In the genomic region with DNA sequence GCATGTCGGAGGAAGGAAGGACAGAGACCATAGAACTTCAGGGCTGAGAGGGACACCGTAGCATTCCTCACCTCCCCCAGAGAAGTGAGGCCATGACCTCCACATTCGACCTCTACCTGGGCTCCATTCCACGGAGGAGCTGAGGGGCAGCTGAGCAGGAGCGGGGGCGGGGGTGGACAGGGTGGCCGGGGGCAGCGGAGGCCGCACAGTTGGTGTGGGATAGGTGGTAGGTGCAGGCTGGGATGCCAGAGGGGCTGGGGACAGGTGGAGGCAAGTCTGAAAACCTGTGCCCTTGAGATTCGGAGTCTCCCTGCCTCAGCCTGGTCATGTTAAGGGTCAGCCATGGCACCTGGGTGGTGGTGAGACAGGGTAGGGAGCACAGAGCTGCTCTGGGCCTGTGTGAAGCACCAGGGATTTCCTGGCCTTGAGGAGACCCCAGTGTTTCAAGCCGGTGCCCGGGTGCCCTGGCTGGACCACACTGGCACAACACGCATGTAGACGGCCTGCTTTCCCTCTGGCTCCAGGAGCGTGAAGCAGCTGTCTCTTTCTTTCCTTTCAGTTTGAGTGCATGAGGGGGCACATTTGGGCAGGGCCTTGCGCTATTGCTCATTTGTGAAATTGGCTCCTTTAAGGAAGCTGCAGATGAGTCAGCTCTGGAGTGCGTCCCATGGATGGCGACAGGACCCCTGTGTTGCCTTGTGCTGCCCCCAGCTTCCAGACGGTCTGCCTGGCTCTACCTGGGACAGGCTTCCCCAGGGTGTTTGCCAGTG, we compare ENCODE assay signal across 8 cellular contexts. TPM values are rescaled to one million over a fixed set of nuclear protein-coding genes. Genes with fewer than 3 reads are reported as not detected.
DNase-seq lines count a peak whose midpoint lies in the region; ATAC-seq and TF ChIP-seq lines count a peak whose summit lies in the region.

No MANE protein-coding gene starts in this region.

- H3K27me3 ChIP-seq in duodenal mucosa (ENCODE audit: control insufficient read depth in 1 of 2, insufficient read depth in 2 of 2, low read length in 2 of 2): no peaks in the 10 kb centered on the region
- no peaks in the 10 kb centered on the region for H3K27me3 ChIP-seq in muscle layer of duodenum (ENCODE audit: low read depth, low read length)
- no peaks in the 10 kb centered on the region for H3K27me3 ChIP-seq in aorta (ENCODE audit: control insufficient read depth in 1 of 2, insufficient read depth in 2 of 2, low read length in 1 of 2)
- H3K27me3 ChIP-seq in prostate gland (replicated peaks; ENCODE audit: insufficient read depth): no peaks in the 10 kb centered on the region

- TF ChIP-seq POLR2A in prostate gland (IDR thresholded peaks at IDR 0.05): no peak

- H3K9ac ChIP-seq in duodenal mucosa (ENCODE audit: low read depth in 1 of 2, low read length in 2 of 2): no peak overlapping the region

- TF ChIP-seq CTCF in prostate gland (IDR thresholded peaks at IDR 0.05): no peak

- H3K4me1 ChIP-seq in duodenal mucosa (ENCODE audit: control insufficient read depth in 1 of 2, insufficient read depth in 2 of 2, low read length in 2 of 2) (peaks cover 51 to 59% of the 10 kb centered on the region in 2 donors), muscle layer of duodenum (ENCODE audit: control insufficient read depth in 1 of 2, insufficient read depth in 2 of 2, low read length in 2 of 2) (peaks cover 40 to 58% of the 10 kb centered on the region in 2 donors), aorta (ENCODE audit: control insufficient read depth in 1 of 2, insufficient read depth in 2 of 2, low read length in 2 of 2) (peaks cover 0 to 2% of the 10 kb centered on the region in 2 donors), prostate gland (replicated peaks) (peaks cover 10% of the 10 kb centered on the region)

- peaks cover 13 to 14% of the 10 kb centered on the region in 2 donors for H3K9me3 ChIP-seq in duodenal mucosa (ENCODE audit: control insufficient read depth in 1 of 2, low read length in 2 of 2)
- peaks cover 8 to 10% of the 10 kb centered on the region in 2 donors for H3K9me3 ChIP-seq in muscle layer of duodenum (ENCODE audit: control insufficient read depth in 1 of 2, low read length in 2 of 2)
- peaks cover 2% of the 10 kb centered on the region for H3K9me3 ChIP-seq in aorta (ENCODE audit: control insufficient read depth, low read length)
- no peaks in the 10 kb centered on the region for H3K9me3 ChIP-seq in prostate gland

- peak; percentile 18 for ATAC-seq in Right ventricle myocardium inferior
- no peak for ATAC-seq in Right ventricle myocardium superior (ENCODE audit: poor library complexity)
- peak; percentile 34 for ATAC-seq in aorta (ENCODE audit: low FRiP score)

- peak overlapping the region; percentile 46 for H3K27ac ChIP-seq in duodenal mucosa (ENCODE audit: low read depth, low read length)
- peak overlapping the region; percentile 21 for H3K27ac ChIP-seq in muscle layer of duodenum (ENCODE audit: low read length)
- H3K27ac ChIP-seq in aorta (ENCODE audit: low read depth in 1 of 2, low read length in 2 of 2): peak overlapping the region in 1 of 2 donors; percentile 47
- no peak overlapping the region for H3K27ac ChIP-seq in prostate gland

- no peak overlapping the region for H3K4me3 ChIP-seq in duodenal mucosa (ENCODE audit: low read depth in 1 of 2, low read length in 2 of 2)
- H3K4me3 ChIP-seq in muscle layer of duodenum (ENCODE audit: low read depth in 1 of 2, low read length in 2 of 2): peak overlapping the region in 1 of 2 donors; percentile 30
- no peak overlapping the region for H3K4me3 ChIP-seq in aorta (ENCODE audit: low read length in 2 of 2)
- H3K4me3 ChIP-seq in prostate gland: no peak overlapping the region

- DNase-seq in Right ventricle myocardium inferior (ENCODE audit: missing footprints): no peak
- no peak for DNase-seq in Right ventricle myocardium superior
- peak; percentile 77 to 82 for DNase-seq in aorta
- no peak for DNase-seq in NOMO-1 (lab: John Stamatoyannopoulos, UW; ENCODE audit: unreplicated experiment in 2 of 2)
- DNase-seq in NCI-H2029 (lab: John Stamatoyannopoulos, UW): no peak
- DNase-seq in prostate gland (ENCODE audit: low spot score): no peak

- intact Hi-C loops in Right ventricle myocardium inferior (cut with DNase I) (no loop called here), Right ventricle myocardium superior (cut with DNase I) (no loop called here), aorta (cut with DNase I) (no loop called here), prostate gland (cut with DNase I) (no loop called here)

- 44 to 45% methylated on average over 19 of the region's 19 CpGs for WGBS in aorta, 2 donors
- 51% methylated on average over 19 of the region's 19 CpGs for WGBS in prostate gland

- H3K36me3 ChIP-seq in duodenal mucosa (ENCODE audit: control insufficient read depth in 1 of 2, insufficient read depth in 2 of 2, low read length in 2 of 2) (peaks cover 31 to 34% of the 10 kb centered on the region in 2 donors), muscle layer of duodenum (ENCODE audit: control insufficient read depth in 1 of 2, insufficient read depth in 2 of 2, low read length in 2 of 2) (peaks cover 24 to 27% of the 10 kb centered on the region in 2 donors), aorta (ENCODE audit: control insufficient read depth in 1 of 2, insufficient read depth in 2 of 2, low read length in 1 of 2) (peaks cover 0 to 8% of the 10 kb centered on the region in 2 donors), prostate gland (peaks cover 0 to 14% of the 10 kb centered on the region in 2 donors)

RNA-seq across cellular contexts. Expression of gene TSSK6, which starts 51.8 kb away (rescaled TPM):
- total RNA-seq in Right ventricle myocardium inferior (0.32 TPM), Right ventricle myocardium superior (0.67 TPM), aorta (1 to 10 TPM in 1 of 2 donors, under 1 TPM in 1; 0.84 to 1.2 TPM), prostate gland (10 to 100 TPM in 1 of 2 donors, 1 to 10 TPM in 1; 7.3 to 22.3 TPM)
- 1 to 10 TPM in 1 of 2 donors, under 1 TPM in 1; 0.50 to 1.3 TPM for polyA plus RNA-seq in aorta

RNA-seq across cellular contexts. Expression of gene NDUFA13, which starts 52.5 kb away (rescaled TPM):
- total RNA-seq in Right ventricle myocardium inferior: 1,344 TPM
- 1,367 TPM for total RNA-seq in Right ventricle myocardium superior
- 100 to 1,000 TPM; 183 to 208 TPM for total RNA-seq in aorta
- polyA plus RNA-seq in aorta: 100 to 1,000 TPM; 249 to 307 TPM
- total RNA-seq in prostate gland: 10 to 100 TPM; 46.0 to 57.4 TPM

RNA-seq across cellular contexts. Expression of gene GATAD2A, which starts 58.1 kb away (rescaled TPM):
- total RNA-seq in Right ventricle myocardium inferior: 25.9 TPM
- total RNA-seq in Right ventricle myocardium superior: 24.3 TPM
- 10 to 100 TPM; 78.6 to 86.7 TPM for total RNA-seq in aorta
- polyA plus RNA-seq in aorta: 10 to 100 TPM; 17.9 to 22.7 TPM
- total RNA-seq in prostate gland: 100 to 1,000 TPM in 1 of 2 donors, 10 to 100 TPM in 1; 41.7 to 138 TPM

Comparison
In these comparisons a context has a peak if more than half of its experiments do, and no peak if none do; other contexts are left out.
1. DNase-seq: peak in aorta (2 of 2); none in Right ventricle myocardium inferior (single experiment), Right ventricle myocardium superior (single experiment), NOMO-1 (0 of 2), NCI-H2029 (single experiment) and prostate gland (single experiment).
2. H3K27ac ChIP-seq: peak in duodenal mucosa (single experiment) and muscle layer of duodenum (single experiment); none in prostate gland (0 of 2).